In the genomic region with DNA sequence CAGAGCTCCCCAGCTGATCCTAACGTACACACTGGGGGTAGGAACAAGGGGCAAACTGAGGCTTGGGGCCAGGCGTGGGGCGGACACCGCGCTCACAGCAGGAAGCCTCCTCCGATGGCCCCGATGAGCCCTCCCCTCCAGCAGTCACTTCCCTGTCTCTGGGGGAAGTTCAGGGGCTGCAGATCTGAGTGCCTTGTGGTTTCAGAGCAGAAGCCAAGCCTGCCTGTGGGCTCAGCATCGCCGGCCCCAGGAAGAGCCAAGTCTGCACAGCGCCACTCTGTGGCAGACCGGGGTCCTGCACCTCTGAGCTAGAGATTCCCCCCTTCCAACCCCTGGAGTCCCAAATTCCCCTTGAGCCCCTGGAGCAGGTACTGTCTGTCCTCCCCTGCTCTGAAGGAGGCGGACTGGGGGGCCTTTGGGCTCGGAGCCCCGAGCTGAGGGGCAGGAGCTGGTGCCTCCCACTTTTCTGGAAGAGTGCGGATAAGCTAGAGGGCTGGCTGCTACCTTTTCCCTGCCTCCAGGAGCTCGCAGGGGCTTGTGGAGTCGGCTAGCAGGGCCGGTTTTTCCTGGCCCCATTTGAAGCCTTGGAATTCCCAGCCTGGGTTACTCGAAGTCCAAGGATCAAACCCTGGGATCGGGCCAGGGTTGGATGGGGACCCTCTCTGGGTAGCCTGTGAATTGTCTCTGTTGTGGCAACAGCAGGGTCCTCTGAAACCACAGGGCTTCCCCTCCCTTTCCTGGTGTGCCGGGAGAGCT, we compare ENCODE assay signal across 8 cellular contexts. TPM values are rescaled to one million over a fixed set of nuclear protein-coding genes. Genes with fewer than 3 reads are reported as not detected.
DNase-seq lines count a peak whose midpoint lies in the region; ATAC-seq, FAIRE-seq and TF ChIP-seq lines count a peak whose summit lies in the region.

No MANE protein-coding gene starts in this region.

- TF ChIP-seq POLR2A in adrenal gland (IDR thresholded peaks at IDR 0.05): peak in 1 of 2 donors; percentile 27

- WGBS in adrenal gland, 4 donors: 33 to 89% (median 47%) methylated on average over 6 to 21 of the region's 21 CpGs

- peak; percentile 40 for ATAC-seq in GM19351 (IDR thresholded peaks at IDR 0.05; ENCODE audit: unreplicated experiment)

- H4K20me1 ChIP-seq in BLaER1 treated with 17β-estradiol and CSF1 and Interleukin-3, amounts not matched to agents 10 nM and 100 nM: peaks cover 51 to 80% (median 67%) of the 10 kb centered on the region in 11 experiments

- H3K27me3 Mint-ChIP-seq in IgD-negative memory B cell: no peaks in the 10 kb centered on the region

- H3K4me1 ChIP-seq in BLaER1 treated with 17β-estradiol and CSF1 and Interleukin-3, amounts not matched to agents 10 nM and 100 nM: peaks cover 52 to 82% (median 73%) of the 10 kb centered on the region in 10 experiments
- H3K4me1 ChIP-seq in adrenal gland (replicated peaks in 1 of 2) (peaks cover 54 to 55% of the 10 kb centered on the region in 2 donors), left ventricle myocardium inferior (peaks cover 80% of the 10 kb centered on the region), rectal smooth muscle tissue (ENCODE audit: control insufficient read depth, insufficient read depth, low read length) (peaks cover 24% of the 10 kb centered on the region)

- peak overlapping the region; percentile 62 to 82 (median 70) for H3K4me3 ChIP-seq in BLaER1 treated with 17β-estradiol and CSF1 and Interleukin-3, amounts not matched to agents 10 nM and 100 nM
- H3K4me3 ChIP-seq in adrenal gland (peak overlapping the region in 1 of 4 donors; percentile 3), left ventricle myocardium inferior (peak overlapping the region; percentile 82), rectal smooth muscle tissue (ENCODE audit: low read length) (peak overlapping the region; percentile 22)

- TF ChIP-seq CTCF in adrenal gland (IDR thresholded peaks at IDR 0.05) (peak; percentile 72 to 94 (median 88)), left ventricle myocardium inferior (IDR thresholded peaks at IDR 0.05; ENCODE audit: borderline replicate concordance) (peak; percentile 80)

- H3K9me3 ChIP-seq in BLaER1 treated with 17β-estradiol and CSF1 and Interleukin-3, amounts not matched to agents 10 nM and 100 nM (replicated peaks in 1 of 11): no peaks in the 10 kb centered on the region
- H3K9me3 ChIP-seq in adrenal gland (replicated peaks in 1 of 3) (no peaks in the 10 kb centered on the region), left ventricle myocardium inferior (replicated peaks) (no peaks in the 10 kb centered on the region)

- H3K4me1 Mint-ChIP-seq in IgD-negative memory B cell: peaks cover 24 to 31% (median 27%) of the 10 kb centered on the region in 3 donors

- no peak for FAIRE-seq in urothelium cell line (lab: Jason Lieb, UNC)

- peaks cover 0 to 21% (median 13%) of the 10 kb centered on the region in 11 experiments; a peak in 16 of 22 replicates for H3K36me3 ChIP-seq in BLaER1 treated with 17β-estradiol and CSF1 and Interleukin-3, amounts not matched to agents 10 nM and 100 nM
- H3K36me3 ChIP-seq in adrenal gland (replicated peaks in 1 of 2): no peaks in the 10 kb centered on the region
- peaks cover 8% of the 10 kb centered on the region for H3K36me3 ChIP-seq in left ventricle myocardium inferior
- no peaks in the 10 kb centered on the region for H3K36me3 ChIP-seq in rectal smooth muscle tissue (ENCODE audit: control insufficient read depth, insufficient read depth, low read length)

- peak; percentile 46 to 68 (median 64) for DNase-seq in T-helper 1 cell
- peak; percentile 77 to 92 (median 87) for DNase-seq in adrenal gland
- peak; percentile 71 for DNase-seq in left ventricle myocardium inferior
- DNase-seq in urothelium cell line (ENCODE audit: low spot score): peak; percentile 79

- H3K4me3 Mint-ChIP-seq in IgD-negative memory B cell: peak overlapping the region; percentile 67 to 94 (median 90)

- H3K27ac Mint-ChIP-seq in IgD-negative memory B cell: peak overlapping the region; percentile 62 to 94 (median 89)

- H3K27me3 ChIP-seq in BLaER1 treated with 17β-estradiol and CSF1 and Interleukin-3, amounts not matched to agents 10 nM and 100 nM: no peaks in the 10 kb centered on the region
- H3K27me3 ChIP-seq in adrenal gland: no peaks in the 10 kb centered on the region
- no peaks in the 10 kb centered on the region for H3K27me3 ChIP-seq in left ventricle myocardium inferior (ENCODE audit: low read depth)
- no peaks in the 10 kb centered on the region for H3K27me3 ChIP-seq in rectal smooth muscle tissue (ENCODE audit: control insufficient read depth, insufficient read depth, low read length)

- peak overlapping the region; percentile 53 to 86 (median 76); a peak in 21 of 22 replicates for H3K9ac ChIP-seq in BLaER1 treated with 17β-estradiol and CSF1 and Interleukin-3, amounts not matched to agents 10 nM and 100 nM
- H3K9ac ChIP-seq in rectal smooth muscle tissue (ENCODE audit: low read length): no peak overlapping the region

- peak overlapping the region; percentile 87 to 99 (median 98) for H3K4me2 ChIP-seq in BLaER1 treated with 17β-estradiol and CSF1 and Interleukin-3, amounts not matched to agents 10 nM and 100 nM

- H3K27ac ChIP-seq in BLaER1 treated with 17β-estradiol and CSF1 and Interleukin-3, amounts not matched to agents 10 nM and 100 nM: peak overlapping the region; percentile 55 to 80 (median 73); a peak in 21 of 22 replicates
- H3K27ac ChIP-seq in adrenal gland: peak overlapping the region; percentile 47 to 94 (median 88)
- peak overlapping the region; percentile 96 for H3K27ac ChIP-seq in left ventricle myocardium inferior (replicated peaks)
- peak overlapping the region; percentile 50 for H3K27ac ChIP-seq in rectal smooth muscle tissue (ENCODE audit: low read depth, low read length)

- H3K9me3 Mint-ChIP-seq in IgD-negative memory B cell: no peaks in the 10 kb centered on the region

- no peaks in the 10 kb centered on the region for H3K36me3 Mint-ChIP-seq in IgD-negative memory B cell

- intact Hi-C loops in adrenal gland (cut with DNase I): loop anchor here in 1 of 2 donors (10.0 kb wide), 1 partner anchor 331 kb away; no protein-coding TSS in a partner anchor
- intact Hi-C loops in left ventricle myocardium inferior (cut with micrococcal nuclease): no loop called here

RNA-seq across cellular contexts. Expression of gene GSE1, which starts 2.9 kb away (rescaled TPM):
- 7.3 TPM for polyA plus RNA-seq in IgD-negative memory B cell
- 10 to 100 TPM; 57.1 to 99.9 (median 68.2) TPM for total RNA-seq in adrenal gland
- 10 to 100 TPM; 24.4 to 75.9 (median 25.8) TPM for polyA plus RNA-seq in adrenal gland
- 34.2 TPM for total RNA-seq in left ventricle myocardium inferior
